ENCODE assay signal across 26 cellular contexts in genomic region chr15:26676115-26676514, GRCh38.
"Had no signal": no experiment of that assay in that cellular context is flagged by ENCODE, and none has a peak within 500 bp of the region (broad histone marks: within the 10 kb centered on the region; RNA-seq: fewer than 3 reads in every experiment).

No MANE protein-coding gene starts in this region.

- H3K4me1 Mint-ChIP-seq: activated CD4-positive, alpha-beta memory T cell treated with anti-CD3 and anti-CD28 coated beads, Interleukin-2, amount 10 ng/mL, durations not matched to agents 7 days and 5 days; activated CD4-positive, alpha-beta T cell treated with anti-CD3 and anti-CD28 coated beads, Interleukin-2, amount 10 ng/mL, durations not matched to agents 7 days and 5 days; activated naive CD4-positive, alpha-beta T cell treated with anti-CD3 and anti-CD28 coated beads, Interleukin-2, amount 10 ng/mL, durations not matched to agents 7 days and 5 days; activated naive CD8-positive, alpha-beta T cell treated with anti-CD3 and anti-CD28 coated beads, Interleukin-2, amount 10 ng/mL, durations not matched to agents 7 days and 5 days; central memory CD8-positive, alpha-beta T cell had no signal

- H3K36me3 ChIP-seq: ascending aorta, brain microvascular endothelial cell had no signal

- H3K4me3 Mint-ChIP-seq: activated CD4-positive, alpha-beta memory T cell treated with anti-CD3 and anti-CD28 coated beads, Interleukin-2, amount 10 ng/mL, durations not matched to agents 7 days and 5 days; activated CD4-positive, alpha-beta T cell treated with anti-CD3 and anti-CD28 coated beads, Interleukin-2, amount 10 ng/mL, durations not matched to agents 7 days and 5 days; activated naive CD4-positive, alpha-beta T cell treated with anti-CD3 and anti-CD28 coated beads, Interleukin-2, amount 10 ng/mL, durations not matched to agents 7 days and 5 days; activated naive CD8-positive, alpha-beta T cell treated with anti-CD3 and anti-CD28 coated beads, Interleukin-2, amount 10 ng/mL, durations not matched to agents 7 days and 5 days; activated T-cell treated with anti-CD3 and anti-CD28 coated beads, Interleukin-2, amount 50 U/mL, for 24 hours; activated T-cell treated with anti-CD3 and anti-CD28 coated beads, Interleukin-2, amount 50 U/mL, for 72 hours; central memory CD8-positive, alpha-beta T cell; dendritic cell treated with granulocyte-macrophage colony-stimulating factor and Interleukin-4, amounts not matched to agents 40 ng/mL and 50 ng/mL, for 4 days; endodermal cell had no signal

- H3K9me3 Mint-ChIP-seq: endodermal cell had no signal

- H3K36me3 Mint-ChIP-seq: activated naive CD4-positive, alpha-beta T cell treated with anti-CD3 and anti-CD28 coated beads, Interleukin-2, amount 10 ng/mL, durations not matched to agents 7 days and 5 days; activated naive CD4-positive, alpha-beta T cell treated with anti-CD3 and anti-CD28 coated beads, Interleukin-2, amount 50 U/mL, for 72 hours; activated naive CD8-positive, alpha-beta T cell treated with anti-CD3 and anti-CD28 coated beads, Interleukin-2, amount 10 ng/mL, durations not matched to agents 7 days and 5 days had no signal

- H3K27ac Mint-ChIP-seq: activated CD4-positive, alpha-beta memory T cell treated with anti-CD3 and anti-CD28 coated beads, Interleukin-2, amount 10 ng/mL, durations not matched to agents 7 days and 5 days; activated CD4-positive, alpha-beta T cell treated with anti-CD3 and anti-CD28 coated beads, Interleukin-2, amount 10 ng/mL, durations not matched to agents 7 days and 5 days; activated naive CD4-positive, alpha-beta T cell treated with anti-CD3 and anti-CD28 coated beads, Interleukin-2, amount 10 ng/mL, durations not matched to agents 7 days and 5 days; activated naive CD4-positive, alpha-beta T cell treated with anti-CD3 and anti-CD28 coated beads, Interleukin-2, amount 50 U/mL, for 72 hours; activated naive CD8-positive, alpha-beta T cell treated with anti-CD3 and anti-CD28 coated beads, Interleukin-2, amount 10 ng/mL, durations not matched to agents 7 days and 5 days; activated T-cell treated with anti-CD3 and anti-CD28 coated beads, Interleukin-2, amount 50 U/mL, for 24 hours; activated T-cell treated with anti-CD3 and anti-CD28 coated beads, Interleukin-2, amount 50 U/mL, for 72 hours; dendritic cell treated with granulocyte-macrophage colony-stimulating factor and Interleukin-4, amounts not matched to agents 40 ng/mL and 50 ng/mL, for 4 days; endodermal cell had no signal

- H3K27me3 ChIP-seq: ascending aorta, brain microvascular endothelial cell, dorsolateral prefrontal cortex had no signal

- ATAC-seq: activated naive CD4-positive, alpha-beta T cell treated with anti-CD3 and anti-CD28 coated beads, Interleukin-2, amount 50 U/mL, for 72 hours; activated T-cell treated with anti-CD3 and anti-CD28 coated beads, Interleukin-2, amount 50 U/mL, for 72 hours; esophagus mucosa had no signal

- DNase-seq: activated CD4-positive, alpha-beta memory T cell treated with anti-CD3 and anti-CD28 coated beads, Interleukin-2, amount 10 ng/mL, durations not matched to agents 7 days and 5 days; activated CD4-positive, alpha-beta T cell treated with anti-CD3 and anti-CD28 coated beads for 1 hour; activated CD4-positive, alpha-beta T cell treated with anti-CD3 and anti-CD28 coated beads for 4 hours; activated CD4-positive, alpha-beta T cell treated with anti-CD3 and anti-CD28 coated beads, Interleukin-2, amount 10 ng/mL, durations not matched to agents 7 days and 5 days; activated CD4-positive, alpha-beta T cell treated with anti-CD3 and anti-CD28 coated beads, Interleukin-2, amount 50 U/mL, for 4 hours; activated CD8-positive, alpha-beta memory T cell treated with anti-CD3 and anti-CD28 coated beads, Interleukin-2, amount 50 U/mL, for 48 hours; activated gamma-delta T cell; activated naive CD4-positive, alpha-beta T cell; activated naive CD4-positive, alpha-beta T cell treated with anti-CD3 and anti-CD28 coated beads, Interleukin-2, amount 10 ng/mL, durations not matched to agents 7 days and 5 days; activated naive CD8-positive, alpha-beta T cell treated with anti-CD3 and anti-CD28 coated beads, Interleukin-2, amount 10 ng/mL, durations not matched to agents 7 days and 5 days; activated T-cell treated with anti-CD3 and anti-CD28 coated beads for 4 hours; activated T-cell treated with anti-CD3 and anti-CD28 coated beads, Interleukin-2, amount 50 U/mL, for 24 hours; activated T-cell treated with anti-CD3 and anti-CD28 coated beads, Interleukin-2, amount 50 U/mL, for 72 hours; brain microvascular endothelial cell; dorsolateral prefrontal cortex; effector memory CD4-positive, alpha-beta T cell; endodermal cell; foreskin fibroblast; head of caudate nucleus; T-helper 2 cell had no signal

- H3K4me3 ChIP-seq: ascending aorta, coronary artery, dorsolateral prefrontal cortex had no signal

- H3K4me1 ChIP-seq: ascending aorta had no signal

- H3K9me3 ChIP-seq: ascending aorta had no signal

- H3K27ac ChIP-seq: ascending aorta, brain microvascular endothelial cell, coronary artery, dorsolateral prefrontal cortex had no signal

- H3K27me3 Mint-ChIP-seq: activated CD4-positive, alpha-beta memory T cell treated with anti-CD3 and anti-CD28 coated beads, Interleukin-2, amount 10 ng/mL, durations not matched to agents 7 days and 5 days; activated CD4-positive, alpha-beta T cell treated with anti-CD3 and anti-CD28 coated beads, Interleukin-2, amount 10 ng/mL, durations not matched to agents 7 days and 5 days; activated naive CD4-positive, alpha-beta T cell treated with anti-CD3 and anti-CD28 coated beads, Interleukin-2, amount 10 ng/mL, durations not matched to agents 7 days and 5 days; activated naive CD8-positive, alpha-beta T cell treated with anti-CD3 and anti-CD28 coated beads, Interleukin-2, amount 10 ng/mL, durations not matched to agents 7 days and 5 days; activated T-cell treated with anti-CD3 and anti-CD28 coated beads, Interleukin-2, amount 50 U/mL, for 24 hours; central memory CD8-positive, alpha-beta T cell; dendritic cell treated with granulocyte-macrophage colony-stimulating factor and Interleukin-4, amounts not matched to agents 40 ng/mL and 50 ng/mL, for 4 days had no signal
